ENCODE assay signal across 19 cellular contexts in genomic region chr10:3756360-3756740, GRCh38. TPM values are rescaled to one million over a fixed set of nuclear protein-coding genes. Genes with fewer than 3 reads are reported as not detected.
A peak's percentile ranks its signal among the peaks of the same experiment; 100 is the strongest.
DNase-seq lines count a peak whose midpoint lies in the region; ATAC-seq and TF ChIP-seq lines count a peak whose summit lies in the region.
"Had no signal": no experiment of that assay in that cellular context is flagged by ENCODE, and none has a peak within 500 bp of the region (broad histone marks: within the 10 kb centered on the region; RNA-seq: fewer than 3 reads in every experiment).

No MANE protein-coding gene starts in this region.

- CTCF ChIA-PET in mammary epithelial cell (lab: Charles Lee; ENCODE audit: low non-redundant PET), result no interaction called here

- TF ChIP-seq CTCF in MM.1S (IDR thresholded peaks at IDR 0.05; ENCODE audit: low read length) (no peak), mammary epithelial cell (conservative IDR thresholded peaks at IDR 0.05 in 1 of 2, IDR thresholded peaks at IDR 0.05 in 1 of 2; ENCODE audit: extremely low read depth in 1 of 2, insufficient read depth in 1 of 2, low read depth in 1 of 2, low read length in 2 of 2) (no peak)

- H3K4me3 Mint-ChIP-seq in activated naive CD4-positive, alpha-beta T cell treated with anti-CD3 and anti-CD28 coated beads, Interleukin-2, amount 50 U/mL, for 24 hours, result no peak overlapping the region
- no peak overlapping the region for H3K4me3 Mint-ChIP-seq in stimulated activated naive B cell treated with anti-CD40 and anti-IgM and Interleukin-4, amounts not matched to agents 10 μg/mL and 1 μg/mL and 100 μg/mL, for 72 hours
- H3K4me3 Mint-ChIP-seq: naive thymus-derived CD8-positive, alpha-beta T cell had no signal

- no peak for DNase-seq in activated naive CD4-positive, alpha-beta T cell treated with Interleukin-2 at 50 U/mL for 16 hours
- DNase-seq in MM.1S, result no peak
- no peak for DNase-seq in mammary epithelial cell
- DNase-seq in stimulated activated naive B cell treated with anti-CD40 and anti-IgM and Interleukin-4, amounts not matched to agents 10 μg/mL and 1 μg/mL and 100 μg/mL, for 72 hours, result no peak
- DNase-seq in HuH-7 (ENCODE audit: low spot score), result no peak
- DNase-seq in superior temporal gyrus (ENCODE audit: extremely low spot score), result no peak
- no peak for DNase-seq in central memory CD4-positive, alpha-beta T cell
- DNase-seq: activated CD4-positive, alpha-beta T cell treated with anti-CD3 and anti-CD28 coated beads for 1 hour; GF-D8; GM23248; Kasumi-1; lower lobe of right lung; naive thymus-derived CD8-positive, alpha-beta T cell; NCI-H146; NCI-H345; SIG-M5; stimulated activated CD4-positive, alpha-beta T cell treated with anti-CD3 and anti-CD28 coated beads, Interleukin-15, amount 100 ng/mL, for 24 hours; T1000 had no signal

- H3K4me1 Mint-ChIP-seq in activated naive CD4-positive, alpha-beta T cell treated with anti-CD3 and anti-CD28 coated beads, Interleukin-2, amount 50 U/mL, for 24 hours, result peaks cover 55% of the 10 kb centered on the region
- peaks cover 47 to 70% of the 10 kb centered on the region in 2 donors for H3K4me1 Mint-ChIP-seq in stimulated activated naive B cell treated with anti-CD40 and anti-IgM and Interleukin-4, amounts not matched to agents 10 μg/mL and 1 μg/mL and 100 μg/mL, for 72 hours

- H3K27ac Mint-ChIP-seq in activated naive CD4-positive, alpha-beta T cell treated with anti-CD3 and anti-CD28 coated beads, Interleukin-2, amount 50 U/mL, for 24 hours, result peak overlapping the region; percentile 99
- peak overlapping the region; percentile 99 for H3K27ac Mint-ChIP-seq in stimulated activated naive B cell treated with anti-CD40 and anti-IgM and Interleukin-4, amounts not matched to agents 10 μg/mL and 1 μg/mL and 100 μg/mL, for 72 hours

- no peaks in the 10 kb centered on the region for H3K27me3 Mint-ChIP-seq in activated naive CD4-positive, alpha-beta T cell treated with anti-CD3 and anti-CD28 coated beads, Interleukin-2, amount 50 U/mL, for 24 hours
- no peaks in the 10 kb centered on the region for H3K27me3 Mint-ChIP-seq in stimulated activated naive B cell treated with anti-CD40 and anti-IgM and Interleukin-4, amounts not matched to agents 10 μg/mL and 1 μg/mL and 100 μg/mL, for 72 hours

- no peak for ATAC-seq in stimulated activated naive B cell treated with anti-CD40 and anti-IgM and Interleukin-4, amounts not matched to agents 10 μg/mL and 1 μg/mL and 100 μg/mL, for 72 hours (replicated peaks)
- ATAC-seq: lower lobe of right lung; naive thymus-derived CD8-positive, alpha-beta T cell had no signal

- no peaks in the 10 kb centered on the region for H3K9me3 Mint-ChIP-seq in activated naive CD4-positive, alpha-beta T cell treated with anti-CD3 and anti-CD28 coated beads, Interleukin-2, amount 50 U/mL, for 24 hours
- peaks cover 11 to 12% of the 10 kb centered on the region in 2 donors for H3K9me3 Mint-ChIP-seq in stimulated activated naive B cell treated with anti-CD40 and anti-IgM and Interleukin-4, amounts not matched to agents 10 μg/mL and 1 μg/mL and 100 μg/mL, for 72 hours
- H3K9me3 Mint-ChIP-seq: naive thymus-derived CD8-positive, alpha-beta T cell had no signal

- no peaks in the 10 kb centered on the region for H3K79me2 ChIP-seq in MM.1S (ENCODE audit: low read length)
- no peaks in the 10 kb centered on the region for H3K79me2 ChIP-seq in mammary epithelial cell (ENCODE audit: insufficient read depth, low read length)

- H3K27me3 ChIP-seq in MM.1S (replicated peaks; ENCODE audit: insufficient read depth, low read length) (no peaks in the 10 kb centered on the region), mammary epithelial cell (ENCODE audit: insufficient read depth, low read length) (no peaks in the 10 kb centered on the region)

- H3K36me3 Mint-ChIP-seq in activated naive CD4-positive, alpha-beta T cell treated with anti-CD3 and anti-CD28 coated beads, Interleukin-2, amount 50 U/mL, for 24 hours, result peaks cover 1% of the 10 kb centered on the region
- H3K36me3 Mint-ChIP-seq in stimulated activated naive B cell treated with anti-CD40 and anti-IgM and Interleukin-4, amounts not matched to agents 10 μg/mL and 1 μg/mL and 100 μg/mL, for 72 hours, result peaks cover 3 to 18% of the 10 kb centered on the region in 2 donors
- H3K36me3 Mint-ChIP-seq: naive thymus-derived CD8-positive, alpha-beta T cell had no signal

- 0 out of 2 replicates have a peak, but pooled peaks cover 4% of the 10 kb centered on the region for H3K9me3 ChIP-seq in MM.1S (replicated peaks; ENCODE audit: insufficient read depth, low read length)
- no peaks in the 10 kb centered on the region for H3K9me3 ChIP-seq in mammary epithelial cell (replicated peaks; ENCODE audit: insufficient read depth, low read length)
- H3K9me3 ChIP-seq: lower lobe of right lung had no signal

- 87% methylated on average over 5 of the region's 5 CpGs for WGBS in mammary epithelial cell (ENCODE audit: low coverage, missing lambda C conversion rate)

- H4K20me1 ChIP-seq in MM.1S (ENCODE audit: insufficient read depth, low read length), result no peaks in the 10 kb centered on the region
- H4K20me1 ChIP-seq in mammary epithelial cell (ENCODE audit: insufficient read depth, low read length), result no peaks in the 10 kb centered on the region

- H3K4me1 ChIP-seq in MM.1S (ENCODE audit: low read length) (peaks cover 37% of the 10 kb centered on the region), mammary epithelial cell (ENCODE audit: insufficient read depth, low read length) (peaks cover 45% of the 10 kb centered on the region)

- no peaks in the 10 kb centered on the region for H3K36me3 ChIP-seq in MM.1S (replicated peaks; ENCODE audit: insufficient read depth, low read length)
- no peaks in the 10 kb centered on the region for H3K36me3 ChIP-seq in mammary epithelial cell (ENCODE audit: insufficient read depth, low read length)
- H3K36me3 ChIP-seq: lower lobe of right lung had no signal

- H3K4me3 ChIP-seq in MM.1S (ENCODE audit: low read length), result no peak overlapping the region
- H3K4me3 ChIP-seq in mammary epithelial cell (replicated peaks in 1 of 3; ENCODE audit: insufficient read depth in 1 of 3, low read depth in 2 of 3, low read length in 3 of 3), result no peak overlapping the region
- H3K4me3 ChIP-seq: GM23248, lower lobe of right lung had no signal

- H3K9me2 ChIP-seq in MM.1S (replicated peaks; ENCODE audit: insufficient read depth, low read length), result no peaks in the 10 kb centered on the region

- no TSS peak for BruUV-seq in mammary epithelial cell (replicated peaks; lab: Mats Ljungman, UMichigan)

- no peak overlapping the region; the same call in 1 of the 2 replicates for H3K9ac ChIP-seq in MM.1S (ENCODE audit: low read length)
- H3K9ac ChIP-seq in mammary epithelial cell (ENCODE audit: insufficient read depth, low read length), result no peak overlapping the region
- H3K9ac ChIP-seq: GM23248 had no signal

- dilution Hi-C loops in mammary epithelial cell (cut with HindIII; ENCODE audit: low sequenced_read_pairs), result no loop called here

- intact Hi-C loops in mammary epithelial cell (cut with micrococcal nuclease), result loop anchor here (5.0 kb wide), 1 partner anchor 289 kb away; no protein-coding TSS in a partner anchor

- H3K27ac ChIP-seq in MM.1S (ENCODE audit: low read length), result peak overlapping the region; percentile 95; the same call in 1 of the 2 replicates
- peak overlapping the region; percentile 90 for H3K27ac ChIP-seq in mammary epithelial cell (ENCODE audit: insufficient read depth, low read depth, low read length)
- H3K27ac ChIP-seq: GM23248, lower lobe of right lung had no signal

- peaks cover 27% of the 10 kb centered on the region for H3F3A ChIP-seq in MM.1S (ENCODE audit: insufficient read depth, low read length)

- H2AFZ ChIP-seq in MM.1S (ENCODE audit: low read length), result no peak overlapping the region
- no peak overlapping the region for H2AFZ ChIP-seq in mammary epithelial cell (ENCODE audit: low read depth, low read length)
- H2AFZ ChIP-seq: GM23248 had no signal

- in situ Hi-C loops in mammary epithelial cell (cut with MboI; ENCODE audit: low sequenced_read_pairs in 2 of 2), result no loop called here

- no peak overlapping the region for H3K4me2 ChIP-seq in MM.1S (ENCODE audit: low read depth, low read length)
- no peak overlapping the region for H3K4me2 ChIP-seq in mammary epithelial cell (ENCODE audit: insufficient read depth, low read depth, low read length)

RNA-seq across cellular contexts. Expression of gene KLF6, which starts 28.7 kb away (rescaled TPM):
- 100 to 1,000 TPM in 1 of 2 donors, 10 to 100 TPM in 1; 95.4 to 268 TPM for total RNA-seq in mammary epithelial cell
- polyA plus RNA-seq in mammary epithelial cell, result 125 TPM
- polyA minus RNA-seq in mammary epithelial cell, result 330 TPM
